26 cellular contexts compared by ENCODE assay signal in genomic region chr13:105971312-105971711, GRCh38.
DNase-seq lines count a peak whose midpoint lies in the region; ATAC-seq, FAIRE-seq and TF ChIP-seq lines count a peak whose summit lies in the region.
"Had no signal": no experiment of that assay in that cellular context is flagged by ENCODE, and none has a peak within 500 bp of the region (broad histone marks: within the 10 kb centered on the region; RNA-seq: fewer than 3 reads in every experiment).

No MANE protein-coding gene starts in this region.

- no peaks in the 10 kb centered on the region for H3K9me3 ChIP-seq in Peyer's patch
- H3K9me3 ChIP-seq: MG63, psoas muscle, thoracic aorta had no signal

- H3K27me3 Mint-ChIP-seq in osteocyte (ENCODE audit: unreplicated experiment) = no peaks in the 10 kb centered on the region
- H3K27me3 Mint-ChIP-seq: activated B cell treated with CpG ODN at 0.5 μM for 24 hours; activated naive CD8-positive, alpha-beta T cell treated with anti-CD3 and anti-CD28 coated beads, Interleukin-2, amount 50 U/mL, for 24 hours; CD4-positive, alpha-beta T cell had no signal

- H3K27me3 ChIP-seq in Peyer's patch = no peaks in the 10 kb centered on the region
- H3K27me3 ChIP-seq: MG63 had no signal

- TF ChIP-seq POLR2A in H54 (IDR thresholded peaks at IDR 0.05; ENCODE audit: low read depth, low read length) (no peak), Peyer's patch (IDR thresholded peaks at IDR 0.05) (no peak)

- no peaks in the 10 kb centered on the region for H3K36me3 Mint-ChIP-seq in osteocyte (ENCODE audit: unreplicated experiment)

- peak overlapping the region; percentile 69 for H3K27ac Mint-ChIP-seq in osteocyte (ENCODE audit: unreplicated experiment)
- H3K27ac Mint-ChIP-seq: activated B cell treated with CpG ODN at 0.5 μM for 24 hours; activated naive CD8-positive, alpha-beta T cell treated with anti-CD3 and anti-CD28 coated beads, Interleukin-2, amount 50 U/mL, for 24 hours; CD4-positive, alpha-beta T cell had no signal

- H3K27ac ChIP-seq in VCaP (peak overlapping the region; percentile 96), Peyer's patch (no peak overlapping the region)
- H3K27ac ChIP-seq: psoas muscle, thoracic aorta had no signal

- peak; percentile 15 for FAIRE-seq in H54 (lab: Jason Lieb, UNC)
- FAIRE-seq: G401.6, K562 had no signal

- DNase-seq in H54 (ENCODE audit: insufficient read length, low spot score) (no peak), iris pigment epithelial cell (ENCODE audit: low read depth) (peak; percentile 25), osteocyte (ENCODE audit: extremely low spot score, unreplicated experiment) (no peak), C1 segment of cervical spinal cord (lab: John Stamatoyannopoulos, UW) (no peak), Peyer's patch (no peak)
- no peak for DNase-seq in stimulated activated naive CD4-positive, alpha-beta T cell (lab: John Stamatoyannopoulos, UW)
- DNase-seq: activated B cell treated with CpG ODN at 0.5 μM for 24 hours; activated CD4-positive, alpha-beta T cell treated with anti-CD3 and anti-CD28 coated beads, Interleukin-2, amount 50 U/mL, for 1 hour; activated gamma-delta T cell treated with Interleukin-2 at 50 U/mL for 16 hours; activated naive CD8-positive, alpha-beta T cell treated with anti-CD3 and anti-CD28 coated beads, Interleukin-2, amount 50 U/mL, for 24 hours; activated T-cell treated with anti-CD3 and anti-CD28 coated beads, Interleukin-2, amount 50 U/mL, for 4 hours; CD4-positive, alpha-beta T cell; MG63; NCI-H1436; NCI-H446; PC-3; psoas muscle; SHP77 treated with DMSO at 0.1 percent for 48 hours; stimulated activated naive CD4-positive, alpha-beta T cell treated with Interleukin-2 at 50 U/mL for 16 hours had no signal

- H3K9me3 Mint-ChIP-seq in osteocyte (ENCODE audit: unreplicated experiment) = no peaks in the 10 kb centered on the region
- H3K9me3 Mint-ChIP-seq: activated B cell treated with CpG ODN at 0.5 μM for 24 hours; activated naive CD8-positive, alpha-beta T cell treated with anti-CD3 and anti-CD28 coated beads, Interleukin-2, amount 50 U/mL, for 24 hours; activated T-cell treated with anti-CD3 and anti-CD28 coated beads, Interleukin-2, amount 50 U/mL, for 4 hours; CD4-positive, alpha-beta T cell had no signal

- H3K36me3 ChIP-seq in Peyer's patch = no peaks in the 10 kb centered on the region
- H3K36me3 ChIP-seq: MG63, thoracic aorta had no signal

- TF ChIP-seq CTCF in VCaP (conservative IDR thresholded peaks at IDR 0.05) (no peak), osteocyte (IDR thresholded peaks at IDR 0.05) (no peak), Peyer's patch (IDR thresholded peaks at IDR 0.05) (no peak)

- H3K4me3 ChIP-seq in Peyer's patch = no peak overlapping the region
- H3K4me3 ChIP-seq: K562, lung, MG63, psoas muscle, thoracic aorta had no signal

- peaks cover 0 to 4% (median 0%) of the 10 kb centered on the region in 4 donors for H3K4me1 ChIP-seq in Peyer's patch
- H3K4me1 ChIP-seq: psoas muscle had no signal

- no peak for ATAC-seq in GM18867 (IDR thresholded peaks at IDR 0.05; ENCODE audit: unreplicated experiment)
- ATAC-seq: activated naive CD8-positive, alpha-beta T cell treated with anti-CD3 and anti-CD28 coated beads, Interleukin-2, amount 50 U/mL, for 24 hours; activated T-cell treated with anti-CD3 and anti-CD28 coated beads, Interleukin-2, amount 50 U/mL, for 4 hours; HCT116; K562; PC-3; psoas muscle had no signal

- no peak overlapping the region for H3K4me3 Mint-ChIP-seq in osteocyte (ENCODE audit: unreplicated experiment)
- H3K4me3 Mint-ChIP-seq: activated B cell treated with CpG ODN at 0.5 μM for 24 hours; activated naive CD8-positive, alpha-beta T cell treated with anti-CD3 and anti-CD28 coated beads, Interleukin-2, amount 50 U/mL, for 24 hours; activated T-cell treated with anti-CD3 and anti-CD28 coated beads, Interleukin-2, amount 50 U/mL, for 4 hours; CD4-positive, alpha-beta T cell had no signal

- H3K4me1 Mint-ChIP-seq in osteocyte (ENCODE audit: unreplicated experiment) = peaks cover 33% of the 10 kb centered on the region
- H3K4me1 Mint-ChIP-seq: activated B cell treated with CpG ODN at 0.5 μM for 24 hours; activated naive CD8-positive, alpha-beta T cell treated with anti-CD3 and anti-CD28 coated beads, Interleukin-2, amount 50 U/mL, for 24 hours had no signal
